ENCODE assay signal across 8 cellular contexts in the genomic region with DNA sequence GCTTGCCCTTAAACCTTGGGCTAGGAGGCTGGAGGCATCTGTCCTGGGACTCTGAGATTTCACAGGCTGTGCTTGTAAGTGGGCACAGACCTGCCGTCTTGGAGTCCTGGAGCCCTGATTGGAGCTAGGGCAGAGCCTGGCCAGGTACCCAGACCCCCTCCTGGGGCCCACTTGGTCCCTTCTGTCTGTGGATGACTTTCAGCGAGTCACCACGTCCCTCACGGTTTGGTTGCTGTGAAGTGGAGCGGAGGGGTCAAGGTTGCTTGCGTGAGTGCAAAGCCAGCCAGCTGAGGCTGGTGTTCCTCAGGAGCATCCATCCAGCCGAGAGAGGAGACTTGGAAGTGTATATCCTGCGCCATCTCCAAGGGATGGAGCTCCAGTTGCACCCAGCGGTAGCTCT. TPM values are rescaled to one million over a fixed set of nuclear protein-coding genes. Genes with fewer than 3 reads are reported as not detected.
A peak's percentile ranks its signal among the peaks of the same experiment; 100 is the strongest.
DNase-seq lines count a peak whose midpoint lies in the region; ATAC-seq and TF ChIP-seq lines count a peak whose summit lies in the region.
"Not testable (repeated sequence)": the region's sequence is repeated elsewhere in the genome, so short reads cannot be mapped to it uniquely, and the experiment has no call there.
"Had no signal": no experiment of that assay in that cellular context is flagged by ENCODE, and none has a peak within 500 bp of the region (broad histone marks: within the 10 kb centered on the region; RNA-seq: fewer than 3 reads in every experiment).

No MANE protein-coding gene starts in this region.

- not testable (repeated sequence) for H2AFZ ChIP-seq in Karpas-422 (ENCODE audit: low read length)

- not testable (repeated sequence) for H3K9me3 ChIP-seq in Karpas-422 (ENCODE audit: low read length); spleen; upper lobe of right lung

- H3K27ac Mint-ChIP-seq in chondrocyte (ENCODE audit: unreplicated experiment): not testable (repeated sequence)

- peak overlapping the region; percentile 99 for H3K27ac ChIP-seq in Karpas-422 (ENCODE audit: low read length)
- not testable (repeated sequence) for H3K27ac ChIP-seq in spleen, upper lobe of right lung

- DNase-seq in Karpas-422: not testable (repeated sequence)
- DNase-seq in chondrocyte (ENCODE audit: low spot score) (peak; percentile 70), islet precursor cell (peak; percentile 50), mesenteric fat pad (ENCODE audit: low spot score) (peak; percentile 83), sciatic nerve (ENCODE audit: low spot score) (peak; percentile 46), spleen (peak; percentile 65), upper lobe of right lung (peak; percentile 40)

- not testable (repeated sequence) for H3K9me2 ChIP-seq in Karpas-422 (replicated peaks; ENCODE audit: insufficient read depth, low read length)

- H3K4me2 ChIP-seq in Karpas-422 (ENCODE audit: low read depth, low read length, poor library complexity, severe bottlenecking): peak overlapping the region; percentile 49

- TF ChIP-seq POLR2A in spleen (IDR thresholded peaks at IDR 0.05): not testable (repeated sequence)

- H3K36me3 Mint-ChIP-seq in chondrocyte (ENCODE audit: low read depth): not testable (repeated sequence)

- H3K4me3 Mint-ChIP-seq in chondrocyte (ENCODE audit: unreplicated experiment): not testable (repeated sequence)

- not testable (repeated sequence) for H3K4me1 Mint-ChIP-seq in chondrocyte (ENCODE audit: low read depth)

- peaks cover 92% of the 10 kb centered on the region for H3K4me1 ChIP-seq in Karpas-422 (ENCODE audit: low read length)
- peaks cover 0 to 28% (median 14%) of the 10 kb centered on the region in 6 donors for H3K4me1 ChIP-seq in spleen
- H3K4me1 ChIP-seq in upper lobe of right lung: not testable (repeated sequence)

- not testable (repeated sequence) for H3K9me3 Mint-ChIP-seq in chondrocyte (ENCODE audit: low read depth)

- H3K9ac ChIP-seq in Karpas-422 (ENCODE audit: low read length): peak overlapping the region; percentile 67

- not testable (repeated sequence) for H4K20me1 ChIP-seq in Karpas-422 (ENCODE audit: insufficient read depth, low read depth, low read length)

- peak overlapping the region; percentile 12; the same call in 1 of the 2 replicates for H3K4me3 ChIP-seq in Karpas-422 (ENCODE audit: low read length)
- not testable (repeated sequence) for H3K4me3 ChIP-seq in spleen, upper lobe of right lung

- H3K36me3 ChIP-seq in Karpas-422 (ENCODE audit: insufficient read depth, low read length); spleen; upper lobe of right lung: not testable (repeated sequence)

- not testable (repeated sequence) for H3K79me2 ChIP-seq in Karpas-422 (ENCODE audit: low read length)

- intact Hi-C loops in sciatic nerve (cut with DNase I); spleen (cut with DNase I; ENCODE audit: low total_unique reads); upper lobe of right lung (cut with DNase I): not testable (repeated sequence)

- WGBS in spleen, 5 donors: 72 to 80% (median 78%) methylated on average over 4 to 9 of the region's 9 CpGs

- not testable (repeated sequence) for TF ChIP-seq CTCF in chondrocyte (IDR thresholded peaks at IDR 0.05); spleen (IDR thresholded peaks at IDR 0.05 in 8 of 11, conservative IDR thresholded peaks at IDR 0.05 in 3 of 11); upper lobe of right lung (IDR thresholded peaks at IDR 0.05)

- H3K27me3 Mint-ChIP-seq in chondrocyte (ENCODE audit: low read depth): not testable (repeated sequence)

- not testable (repeated sequence) for H3K27me3 ChIP-seq in Karpas-422 (ENCODE audit: low read length); spleen (replicated peaks in 1 of 7); upper lobe of right lung

- not testable (repeated sequence) for ATAC-seq in sciatic nerve, upper lobe of right lung

RNA-seq across cellular contexts. Expression of gene MAP2K3, which starts 36.5 kb away (rescaled TPM):
- 49.4 and 66.7 TPM in 2 replicates for total RNA-seq in Karpas-422 (2014; rRNA removed; shearing (Covaris generic); ENCODE audit: low replicate concordance)
- total RNA-seq in chondrocyte: 31.3 to 38.3 TPM (median 35.9 TPM) in 3 replicates
- 103 TPM for total RNA-seq in mesenteric fat pad
- 42.2 TPM for total RNA-seq in sciatic nerve
- total RNA-seq in spleen: 100 to 1,000 TPM in 2 of 7 donors, 10 to 100 TPM in 5; 44.3 to 121 (median 83.6) TPM
- 10 to 100 TPM; 31.7 to 54.6 (median 46.3) TPM for polyA plus RNA-seq in spleen
- 68.3 TPM for total RNA-seq in upper lobe of right lung

RNA-seq across cellular contexts. Expression of gene KCNJ12, which starts 55.1 kb away (rescaled TPM):
- total RNA-seq in Karpas-422 (2014; rRNA removed; shearing (Covaris generic); ENCODE audit: low replicate concordance): 0.22 and 1.1 TPM in 2 replicates
- total RNA-seq in chondrocyte: 2.2 to 2.8 TPM (median 2.5 TPM) in 3 replicates
- 2.5 TPM for total RNA-seq in mesenteric fat pad
- 1.0 TPM for total RNA-seq in sciatic nerve
- 1 to 10 TPM; 1.0 to 4.8 (median 2.6) TPM for total RNA-seq in spleen
- under 1 TPM; 0.11 to 0.77 (median 0.12) TPM for polyA plus RNA-seq in spleen
- 2.5 TPM for total RNA-seq in upper lobe of right lung
- total RNA-seq: Calu3 had no signal
